ENCODE assay signal across 8 cellular contexts in the genomic region with DNA sequence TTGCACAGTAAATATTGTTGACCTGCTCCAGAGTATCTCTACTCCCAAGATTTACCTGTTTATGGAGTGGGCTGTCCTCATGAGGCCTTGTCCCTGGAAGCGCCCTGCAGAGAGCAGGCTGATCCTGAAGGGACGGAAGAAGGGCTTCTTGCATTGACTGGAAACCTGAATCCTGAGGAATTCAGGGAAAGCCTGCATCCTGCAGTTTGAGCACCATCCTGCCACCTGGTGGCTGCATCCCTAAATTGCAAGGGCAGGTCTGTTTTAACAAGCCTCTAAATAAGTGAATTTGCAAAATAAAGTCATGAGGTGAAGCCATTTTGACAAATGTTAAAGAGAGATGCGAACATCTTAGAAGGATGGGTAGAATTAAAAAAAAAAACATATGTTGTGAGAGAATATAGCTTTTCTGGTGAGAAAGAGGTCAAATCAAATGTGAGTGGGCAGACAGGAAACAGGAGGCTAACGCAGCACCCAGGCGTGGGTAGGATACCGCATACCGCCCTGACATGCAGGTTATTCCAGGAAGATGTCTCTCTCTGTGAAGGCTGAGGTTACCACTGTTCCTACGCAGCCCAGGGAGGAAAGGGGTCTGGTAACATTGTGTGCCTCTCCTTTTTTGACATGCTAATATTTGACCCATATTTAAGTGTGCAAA.
A peak's percentile ranks its signal among the peaks of the same experiment; 100 is the strongest.
DNase-seq lines count a peak whose midpoint lies in the region; ATAC-seq and TF ChIP-seq lines count a peak whose summit lies in the region.

No MANE protein-coding gene starts in this region.

- DNase-seq in Right ventricle myocardium superior, result peak; percentile 64
- no peak for DNase-seq in right atrium auricular region (ENCODE audit: low spot score)
- peak; percentile 14 for DNase-seq in SHP77 treated with DMSO at 0.1 percent for 48 hours (lab: John Stamatoyannopoulos, UW)
- DNase-seq in activated naive CD8-positive, alpha-beta T cell treated with anti-CD3 and anti-CD28 coated beads for 36 hours, result peak; percentile 69
- peak; percentile 86 for DNase-seq in islet precursor cell
- peak; percentile 21 for DNase-seq in stimulated activated CD8-positive, alpha-beta memory T cell treated with anti-CD3 and anti-CD28 coated beads, Interleukin-15, amount 100 ng/mL, for 24 hours (ENCODE audit: low read depth)

- peak overlapping the region; percentile 96 for H3K27ac Mint-ChIP-seq in activated naive CD8-positive, alpha-beta T cell treated with anti-CD3 and anti-CD28 coated beads for 36 hours

- intact Hi-C loops in Right ventricle myocardium superior (cut with DNase I), result no loop called here

- H3K27me3 ChIP-seq in right atrium auricular region, result no peaks in the 10 kb centered on the region

- H3K4me1 Mint-ChIP-seq in activated naive CD8-positive, alpha-beta T cell treated with anti-CD3 and anti-CD28 coated beads for 36 hours, result peaks cover 53% of the 10 kb centered on the region

- no peaks in the 10 kb centered on the region for H3K27me3 Mint-ChIP-seq in activated naive CD8-positive, alpha-beta T cell treated with anti-CD3 and anti-CD28 coated beads for 36 hours

- H3K4me1 ChIP-seq in right atrium auricular region, result peaks cover 0 to 6% of the 10 kb centered on the region in 2 donors

- ATAC-seq in Right ventricle myocardium superior (ENCODE audit: poor library complexity) (no peak), GM21447 (IDR thresholded peaks at IDR 0.05; ENCODE audit: unreplicated experiment) (no peak), HG03196 (IDR thresholded peaks at IDR 0.05; ENCODE audit: unreplicated experiment) (no peak)

- H3K36me3 ChIP-seq in right atrium auricular region, result no peaks in the 10 kb centered on the region

- H3K4me3 ChIP-seq in right atrium auricular region, result no peak overlapping the region

- H3K9me3 ChIP-seq in right atrium auricular region, result peaks cover 0 to 4% of the 10 kb centered on the region in 2 donors

- no peak overlapping the region for H3K27ac ChIP-seq in right atrium auricular region

- peaks cover 15% of the 10 kb centered on the region for H3K9me3 Mint-ChIP-seq in activated naive CD8-positive, alpha-beta T cell treated with anti-CD3 and anti-CD28 coated beads for 36 hours

- TF ChIP-seq CTCF in right atrium auricular region (IDR thresholded peaks at IDR 0.05), result peak in 1 of 2 donors; percentile 53

- peak overlapping the region; percentile 49 for H3K4me3 Mint-ChIP-seq in activated naive CD8-positive, alpha-beta T cell treated with anti-CD3 and anti-CD28 coated beads for 36 hours

- H3K36me3 Mint-ChIP-seq in activated naive CD8-positive, alpha-beta T cell treated with anti-CD3 and anti-CD28 coated beads for 36 hours, result peaks cover 43% of the 10 kb centered on the region
